Comparison of ENCODE assay signal across 12 cellular contexts in the genomic region with DNA sequence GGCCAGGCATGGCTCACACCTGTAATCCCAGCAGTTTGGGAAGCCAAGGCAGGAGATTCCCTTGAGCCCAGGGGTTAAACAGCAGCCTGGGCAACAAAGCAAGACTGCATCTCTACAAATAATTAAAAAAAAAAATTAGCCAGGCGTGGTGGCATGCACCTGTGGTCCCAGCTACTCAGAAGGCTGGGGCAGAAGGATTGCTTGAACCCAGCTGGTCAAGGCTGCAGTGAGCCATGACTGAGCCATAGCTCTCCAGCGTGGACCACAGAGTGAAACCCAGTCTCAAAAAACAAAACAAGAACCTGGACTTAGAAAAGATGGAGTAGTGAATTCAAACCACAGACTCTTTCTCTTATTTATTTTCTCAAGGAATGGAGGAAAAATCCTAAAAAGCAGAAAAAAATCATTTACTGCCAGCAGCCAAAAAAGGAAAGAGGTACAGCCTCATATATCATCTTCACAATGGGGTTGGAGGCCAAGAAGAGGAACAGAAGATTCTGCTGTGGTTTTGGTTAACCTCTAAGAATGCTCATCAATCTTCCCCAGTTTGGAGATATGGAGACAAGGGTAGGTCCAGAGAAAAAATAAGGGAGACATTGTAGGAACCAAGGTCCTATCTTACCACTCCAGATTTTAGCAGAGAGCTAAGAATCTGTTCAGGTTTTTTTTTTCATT. TPM values are rescaled to one million over a fixed set of nuclear protein-coding genes. Genes with fewer than 3 reads are reported as not detected.
A peak's percentile ranks its signal among the peaks of the same experiment; 100 is the strongest.
DNase-seq lines count a peak whose midpoint lies in the region; ATAC-seq, FAIRE-seq and TF ChIP-seq lines count a peak whose summit lies in the region.
"Had no signal": no experiment of that assay in that cellular context is flagged by ENCODE, and none has a peak within 500 bp of the region (broad histone marks: within the 10 kb centered on the region; RNA-seq: fewer than 3 reads in every experiment).

No MANE protein-coding gene starts in this region.

- TF ChIP-seq CTCF in prostate gland (IDR thresholded peaks at IDR 0.05) (no peak), gastrocnemius medialis (IDR thresholded peaks at IDR 0.05 in 4 of 5, conservative IDR thresholded peaks at IDR 0.05 in 1 of 5) (no peak)

- H3K27ac ChIP-seq in prostate gland: no peak overlapping the region
- H3K27ac ChIP-seq in gastrocnemius medialis: no peak overlapping the region
- H3K27ac ChIP-seq: VCaP had no signal

- H3K4me1 ChIP-seq in prostate gland (replicated peaks) (no peaks in the 10 kb centered on the region), gastrocnemius medialis (no peaks in the 10 kb centered on the region)

- ATAC-seq in GM21360 (IDR thresholded peaks at IDR 0.05; ENCODE audit: unreplicated experiment) (peak; percentile 73), HG03064 (IDR thresholded peaks at IDR 0.05; ENCODE audit: low read depth, unreplicated experiment) (peak; percentile 84), gastrocnemius medialis (no peak)
- ATAC-seq in stimulated activated naive CD8-positive, alpha-beta T cell treated with anti-CD3 and anti-CD28 coated beads, Interleukin-15, Interleukin-2, amounts not matched to agents 100 U/mL and 50 U/mL, for 24 hours: no peak
- ATAC-seq: activated naive CD4-positive, alpha-beta T cell treated with anti-CD3 and anti-CD28 coated beads, Interleukin-2, amount 50 U/mL, for 72 hours had no signal

- no peak for FAIRE-seq in frontal cortex (lab: Jason Lieb, UNC)

- H3K4me3 ChIP-seq in prostate gland (no peak overlapping the region), gastrocnemius medialis (no peak overlapping the region)

- DNase-seq in GM03348 (ENCODE audit: low spot score) (peak; percentile 35), NOMO-1 treated with dmso at 0.1 percent for 144 hours (lab: John Stamatoyannopoulos, UW; ENCODE audit: unreplicated experiment) (peak; percentile 90), prostate gland (ENCODE audit: low spot score) (no peak), gastrocnemius medialis (no peak), frontal cortex (ENCODE audit: low spot score in 2 of 2) (no peak)
- DNase-seq in stimulated activated naive CD8-positive, alpha-beta T cell treated with anti-CD3 and anti-CD28 coated beads, Interleukin-15, Interleukin-2, amounts not matched to agents 100 U/mL and 50 U/mL, for 24 hours: no peak
- DNase-seq: effector memory CD4-positive, alpha-beta T cell; NCI-H69 had no signal

- no peaks in the 10 kb centered on the region for H3K36me3 ChIP-seq in prostate gland
- no peaks in the 10 kb centered on the region for H3K36me3 ChIP-seq in gastrocnemius medialis

- TF ChIP-seq POLR2A in prostate gland (IDR thresholded peaks at IDR 0.05) (no peak), gastrocnemius medialis (IDR thresholded peaks at IDR 0.05) (no peak)

- in situ Hi-C loops in gastrocnemius medialis (cut with MboI; ENCODE audit: low sequenced_read_pairs in 4 of 4): no loop called here

- 91% methylated on average over 2 of the region's 2 CpGs for WGBS in prostate gland

- H3K27me3 ChIP-seq in prostate gland (replicated peaks; ENCODE audit: insufficient read depth): no peaks in the 10 kb centered on the region
- H3K27me3 ChIP-seq in gastrocnemius medialis: no peaks in the 10 kb centered on the region

- intact Hi-C loops in prostate gland (cut with DNase I) (no loop called here), gastrocnemius medialis (cut with DNase I; ENCODE audit: low total_unique reads) (no loop called here)

- H3K9me3 ChIP-seq in prostate gland (no peaks in the 10 kb centered on the region), gastrocnemius medialis (no peaks in the 10 kb centered on the region)

RNA-seq across cellular contexts. Expression of a gene that starts 40.0 kb away (rescaled TPM):
- total RNA-seq in prostate gland (10 to 100 TPM; 24.7 to 77.0 TPM), gastrocnemius medialis (10 to 100 TPM in 2 of 4 donors, 1 to 10 TPM in 2; 3.4 to 28.7 (median 13.4) TPM), frontal cortex (25.3 TPM)

Comparison
In these comparisons a context has a peak if more than half of its experiments do, and no peak if none do; other contexts are left out.
1. DNase-seq: peak in GM03348 (single experiment) and NOMO-1 treated with dmso at 0.1 percent for 144 hours (single experiment); none in prostate gland (single experiment), stimulated activated naive CD8-positive, alpha-beta T cell treated with anti-CD3 and anti-CD28 coated beads, Interleukin-15, Interleukin-2, amounts not matched to agents 100 U/mL and 50 U/mL, for 24 hours (single experiment), gastrocnemius medialis (0 of 2) and frontal cortex (0 of 2).
2. ATAC-seq: peak in GM21360 (single experiment) and HG03064 (single experiment); none in stimulated activated naive CD8-positive, alpha-beta T cell treated with anti-CD3 and anti-CD28 coated beads, Interleukin-15, Interleukin-2, amounts not matched to agents 100 U/mL and 50 U/mL, for 24 hours (single experiment) and gastrocnemius medialis (0 of 2).